Comparison of ENCODE assay signal across 12 cellular contexts in genomic region chr2:71950256-71951066, GRCh38.
DNase-seq lines count a peak whose midpoint lies in the region; ATAC-seq and TF ChIP-seq lines count a peak whose summit lies in the region.
"Had no signal": no experiment of that assay in that cellular context is flagged by ENCODE, and none has a peak within 500 bp of the region (broad histone marks: within the 10 kb centered on the region; RNA-seq: fewer than 3 reads in every experiment).

No MANE protein-coding gene starts in this region.

- H2AK5ac ChIP-seq in trophoblast cell (ENCODE audit: low read length): no peak overlapping the region

- no peaks in the 10 kb centered on the region for H3K9me3 ChIP-seq in heart right ventricle
- no peaks in the 10 kb centered on the region for H3K9me3 ChIP-seq in trophoblast cell (ENCODE audit: insufficient read depth, low read depth, low read length)

- no peak overlapping the region for H2AFZ ChIP-seq in trophoblast cell (ENCODE audit: insufficient read depth, low read length, poor library complexity)

- H3K36me3 ChIP-seq in heart right ventricle (no peaks in the 10 kb centered on the region), trophoblast cell (ENCODE audit: control insufficient read depth in 1 of 2, insufficient read depth in 2 of 2, low read length in 2 of 2) (no peaks in the 10 kb centered on the region)
- H3K36me3 ChIP-seq: BLaER1 treated with 17β-estradiol and CSF1 and Interleukin-3, amounts not matched to agents 10 nM and 100 nM had no signal

- H3K9me3 Mint-ChIP-seq in activated T-cell treated with anti-CD3 and anti-CD28 coated beads, Interleukin-2, amount 50 U/mL, for 72 hours: no peaks in the 10 kb centered on the region
- H3K9me3 Mint-ChIP-seq: dendritic cell treated with granulocyte-macrophage colony-stimulating factor and Interleukin-4, amounts not matched to agents 40 ng/mL and 50 ng/mL, for 4 days had no signal

- H2BK12ac ChIP-seq in trophoblast cell (ENCODE audit: low read length): no peak overlapping the region

- no peak overlapping the region for H2BK5ac ChIP-seq in trophoblast cell (ENCODE audit: low read depth, low read length, poor library complexity)

- no peaks in the 10 kb centered on the region for H3K4me1 Mint-ChIP-seq in activated T-cell treated with anti-CD3 and anti-CD28 coated beads, Interleukin-2, amount 50 U/mL, for 72 hours (ENCODE audit: low read depth)

- TF ChIP-seq CTCF in NB4 (IDR thresholded peaks at IDR 0.05; ENCODE audit: low read depth, low read length) (no peak), heart right ventricle (IDR thresholded peaks at IDR 0.05) (peak in 1 of 9 donors; percentile 8)

- no peak overlapping the region for H3K4me3 Mint-ChIP-seq in activated T-cell treated with anti-CD3 and anti-CD28 coated beads, Interleukin-2, amount 50 U/mL, for 72 hours
- H3K4me3 Mint-ChIP-seq: dendritic cell treated with granulocyte-macrophage colony-stimulating factor and Interleukin-4, amounts not matched to agents 40 ng/mL and 50 ng/mL, for 4 days had no signal

- H3K27ac ChIP-seq in heart right ventricle (peak overlapping the region in 5 of 10 donors; percentile 20 to 46 (median 32)), trophoblast cell (ENCODE audit: low read depth, low read length) (no peak overlapping the region)

- DNase-seq in EH (ENCODE audit: low read depth): peak; percentile 64
- DNase-seq in NB4 (ENCODE audit: low read depth): peak; percentile 72
- peak; percentile 47 to 58 for DNase-seq in heart right ventricle
- DNase-seq in trophoblast cell: peak; percentile 56 to 79
- no peak for DNase-seq in NCI-H446 treated with DMSO at 0.1 percent for 48 hours (lab: John Stamatoyannopoulos, UW)
- no peak for DNase-seq in stimulated activated CD4-positive, alpha-beta T cell treated with anti-CD3 and anti-CD28 coated beads, Interleukin-4, amount 100 ng/mL, for 4 hours
- no peak for DNase-seq in activated T-cell treated with anti-CD3 and anti-CD28 coated beads, Interleukin-2, amount 50 U/mL, for 72 hours
- no peak for DNase-seq in stimulated activated CD8-positive, alpha-beta memory T cell treated with anti-CD3 and anti-CD28 coated beads, Interleukin-4, amount 100 ng/mL, for 48 hours
- DNase-seq: GF-D8, NCI-H226 had no signal

- H3K27me3 Mint-ChIP-seq in activated T-cell treated with anti-CD3 and anti-CD28 coated beads, Interleukin-2, amount 50 U/mL, for 72 hours (ENCODE audit: low read depth): peaks cover 12% of the 10 kb centered on the region
- H3K27me3 Mint-ChIP-seq: dendritic cell treated with granulocyte-macrophage colony-stimulating factor and Interleukin-4, amounts not matched to agents 40 ng/mL and 50 ng/mL, for 4 days had no signal

- H3K79me1 ChIP-seq in trophoblast cell (ENCODE audit: low read length): no peaks in the 10 kb centered on the region

- no peak for TF ChIP-seq POLR2A in NB4 (IDR thresholded peaks at IDR 0.05; ENCODE audit: extremely low read depth, insufficient read length)

- H3K4ac ChIP-seq in trophoblast cell (ENCODE audit: low read depth, low read length): no peak overlapping the region

- H3K23ac ChIP-seq in trophoblast cell (ENCODE audit: low read length): no peak overlapping the region

- intact Hi-C loops in heart right ventricle (cut with DNase I): no loop called here

- H4K8ac ChIP-seq in trophoblast cell (ENCODE audit: low read depth, low read length): no peak overlapping the region

- no peak overlapping the region for H2BK120ac ChIP-seq in trophoblast cell (ENCODE audit: insufficient read depth, low read length, poor library complexity)

- H3K79me2 ChIP-seq in trophoblast cell (ENCODE audit: control insufficient read depth, insufficient read depth, low read length, poor library complexity): no peaks in the 10 kb centered on the region

- ATAC-seq in heart right ventricle: peak; percentile 57 to 92 (median 83)
- ATAC-seq in activated T-cell treated with anti-CD3 and anti-CD28 coated beads, Interleukin-2, amount 50 U/mL, for 72 hours (replicated peaks in 1 of 2): no peak

- H4K91ac ChIP-seq in trophoblast cell (ENCODE audit: low read depth, low read length): no peak overlapping the region

- no peak overlapping the region for H3K9ac ChIP-seq in trophoblast cell (ENCODE audit: low read length)

- H3K14ac ChIP-seq in trophoblast cell (ENCODE audit: low read length): no peak overlapping the region

- no peaks in the 10 kb centered on the region for H3K27me3 ChIP-seq in heart right ventricle
- no peaks in the 10 kb centered on the region for H3K27me3 ChIP-seq in trophoblast cell (ENCODE audit: insufficient read depth, low read length)
- H3K27me3 ChIP-seq: BLaER1 treated with 17β-estradiol and CSF1 and Interleukin-3, amounts not matched to agents 10 nM and 100 nM had no signal

- peaks cover 0 to 34% (median 16%) of the 10 kb centered on the region in 9 donors for H3K4me1 ChIP-seq in heart right ventricle
- peaks cover 8 to 9% of the 10 kb centered on the region in 2 experiments for H3K4me1 ChIP-seq in trophoblast cell (ENCODE audit: control insufficient read depth in 1 of 2, insufficient read depth in 2 of 2, low read length in 2 of 2)

- H3K4me3 ChIP-seq in NB4 (ENCODE audit: low read depth, low read length) (no peak overlapping the region), heart right ventricle (no peak overlapping the region), trophoblast cell (ENCODE audit: low read depth, low read length) (no peak overlapping the region)
- H3K4me3 ChIP-seq: BLaER1 treated with 17β-estradiol and CSF1 and Interleukin-3, amounts not matched to agents 10 nM and 100 nM had no signal

- no peak overlapping the region for H3K18ac ChIP-seq in trophoblast cell (ENCODE audit: low read length)

- H3K4me2 ChIP-seq in trophoblast cell (ENCODE audit: low read length): no peak overlapping the region

- 59 to 61% methylated on average over 4 of the region's 4 CpGs for WGBS in heart right ventricle, 2 donors
- no CpG with 5 or more reads among the region's 4 CpGs for WGBS in trophoblast cell (ENCODE audit: extremely low coverage, insufficient coverage, insufficient read length)

- no peak overlapping the region for H3K27ac Mint-ChIP-seq in activated T-cell treated with anti-CD3 and anti-CD28 coated beads, Interleukin-2, amount 50 U/mL, for 72 hours
- H3K27ac Mint-ChIP-seq: dendritic cell treated with granulocyte-macrophage colony-stimulating factor and Interleukin-4, amounts not matched to agents 40 ng/mL and 50 ng/mL, for 4 days had no signal

- H4K12ac ChIP-seq in trophoblast cell (ENCODE audit: low read depth, low read length): no peak overlapping the region

- H3K36me3 Mint-ChIP-seq in activated T-cell treated with anti-CD3 and anti-CD28 coated beads, Interleukin-2, amount 50 U/mL, for 72 hours (ENCODE audit: insufficient read depth in 2 of 2): no peaks in the 10 kb centered on the region

Comparison
In these comparisons a context has a peak if more than half of its experiments do, and no peak if none do; other contexts are left out.
1. DNase-seq: peak in EH (single experiment), NB4 (single experiment), heart right ventricle (2 of 2) and trophoblast cell (2 of 2); none in NCI-H446 treated with DMSO at 0.1 percent for 48 hours (single experiment), stimulated activated CD4-positive, alpha-beta T cell treated with anti-CD3 and anti-CD28 coated beads, Interleukin-4, amount 100 ng/mL, for 4 hours (0 of 2), activated T-cell treated with anti-CD3 and anti-CD28 coated beads, Interleukin-2, amount 50 U/mL, for 72 hours (0 of 2) and stimulated activated CD8-positive, alpha-beta memory T cell treated with anti-CD3 and anti-CD28 coated beads, Interleukin-4, amount 100 ng/mL, for 48 hours (single experiment).
2. ATAC-seq: peak in heart right ventricle (8 of 8); none in activated T-cell treated with anti-CD3 and anti-CD28 coated beads, Interleukin-2, amount 50 U/mL, for 72 hours (0 of 2).